Comparison of ENCODE assay signal across 17 cellular contexts in genomic region chr16:30663038-30663437, GRCh38. TPM values are rescaled to one million over a fixed set of nuclear protein-coding genes. Genes with fewer than 3 reads are reported as not detected.
DNase-seq lines count a peak whose midpoint lies in the region; ATAC-seq and TF ChIP-seq lines count a peak whose summit lies in the region.
"Had no signal": no experiment of that assay in that cellular context is flagged by ENCODE, and none has a peak within 500 bp of the region (broad histone marks: within the 10 kb centered on the region; RNA-seq: fewer than 3 reads in every experiment).

No MANE protein-coding gene starts in this region.

- H3K36me3 ChIP-seq in CD8-positive, alpha-beta memory T cell (ENCODE audit: insufficient read depth, low read length): peaks cover 56% of the 10 kb centered on the region
- H3K36me3 ChIP-seq in H7 (replicated peaks; ENCODE audit: control insufficient read depth, insufficient read depth, low read length): peaks cover 4% of the 10 kb centered on the region

- H3K27ac ChIP-seq in CD8-positive, alpha-beta memory T cell (ENCODE audit: low read depth, low read length): no peak overlapping the region
- H3K27ac ChIP-seq: 22Rv1, upper lobe of left lung had no signal

- no peak overlapping the region for H3K4me3 ChIP-seq in CD8-positive, alpha-beta memory T cell (ENCODE audit: low read length)
- H3K4me3 ChIP-seq in H7 (ENCODE audit: insufficient read depth, low read depth, low read length): no peak overlapping the region
- H3K4me3 ChIP-seq: adrenal gland, upper lobe of left lung had no signal

- TF ChIP-seq CTCF in natural killer cell (IDR thresholded peaks at IDR 0.05) (no peak), omental fat pad (IDR thresholded peaks at IDR 0.05) (no peak)

- no peaks in the 10 kb centered on the region for H3K9me3 Mint-ChIP-seq in T-helper 1 cell treated with Interleukin-12 subunit alpha and Interleukin-12 subunit beta and Interleukin-4 antibody, amounts not matched to agents 30 μg/mL and 1 μg/mL, for 36 hours
- H3K9me3 Mint-ChIP-seq in CD8-positive, alpha-beta memory T cell: peaks cover 0 to 1% (median 0%) of the 10 kb centered on the region in 5 donors
- no peaks in the 10 kb centered on the region for H3K9me3 Mint-ChIP-seq in activated T-helper 2 cell treated with anti-CD3 and anti-CD28 coated beads, Interferon-gamma antibody, Interleukin-2, Interleukin-4, amounts not matched to agents 10 μg/mL and 5 μg/mL and 100 μg/mL, durations not matched to agents 14 hours and 24 hours and 36 hours
- no peaks in the 10 kb centered on the region for H3K9me3 Mint-ChIP-seq in natural killer cell
- H3K9me3 Mint-ChIP-seq: endodermal cell had no signal

- peaks cover 58% of the 10 kb centered on the region for H3K36me3 Mint-ChIP-seq in T-helper 1 cell treated with Interleukin-12 subunit alpha and Interleukin-12 subunit beta and Interleukin-4 antibody, amounts not matched to agents 30 μg/mL and 1 μg/mL, for 36 hours (ENCODE audit: low read depth)
- peaks cover 17 to 82% (median 19%) of the 10 kb centered on the region in 3 donors for H3K36me3 Mint-ChIP-seq in CD8-positive, alpha-beta memory T cell
- peaks cover 75% of the 10 kb centered on the region for H3K36me3 Mint-ChIP-seq in activated T-helper 2 cell treated with anti-CD3 and anti-CD28 coated beads, Interferon-gamma antibody, Interleukin-2, Interleukin-4, amounts not matched to agents 10 μg/mL and 5 μg/mL and 100 μg/mL, durations not matched to agents 14 hours and 24 hours and 36 hours (ENCODE audit: low read depth)
- peaks cover 10% of the 10 kb centered on the region for H3K36me3 Mint-ChIP-seq in natural killer cell

- peak overlapping the region; percentile 40 for H3K4me3 Mint-ChIP-seq in T-helper 1 cell treated with Interleukin-12 subunit alpha and Interleukin-12 subunit beta and Interleukin-4 antibody, amounts not matched to agents 30 μg/mL and 1 μg/mL, for 36 hours
- peak overlapping the region in 4 of 7 donors; percentile 14 to 46 (median 36) for H3K4me3 Mint-ChIP-seq in CD8-positive, alpha-beta memory T cell
- H3K4me3 Mint-ChIP-seq in activated T-helper 2 cell treated with anti-CD3 and anti-CD28 coated beads, Interferon-gamma antibody, Interleukin-2, Interleukin-4, amounts not matched to agents 10 μg/mL and 5 μg/mL and 100 μg/mL, durations not matched to agents 14 hours and 24 hours and 36 hours (ENCODE audit: low read depth): no peak overlapping the region
- no peak overlapping the region for H3K4me3 Mint-ChIP-seq in natural killer cell
- H3K4me3 Mint-ChIP-seq: endodermal cell had no signal

- no peaks in the 10 kb centered on the region for H3K27me3 Mint-ChIP-seq in T-helper 1 cell treated with Interleukin-12 subunit alpha and Interleukin-12 subunit beta and Interleukin-4 antibody, amounts not matched to agents 30 μg/mL and 1 μg/mL, for 36 hours (ENCODE audit: low read depth)
- no peaks in the 10 kb centered on the region for H3K27me3 Mint-ChIP-seq in CD8-positive, alpha-beta memory T cell
- H3K27me3 Mint-ChIP-seq in activated T-helper 2 cell treated with anti-CD3 and anti-CD28 coated beads, Interferon-gamma antibody, Interleukin-2, Interleukin-4, amounts not matched to agents 10 μg/mL and 5 μg/mL and 100 μg/mL, durations not matched to agents 14 hours and 24 hours and 36 hours (ENCODE audit: low read depth): no peaks in the 10 kb centered on the region
- no peaks in the 10 kb centered on the region for H3K27me3 Mint-ChIP-seq in natural killer cell (ENCODE audit: low read depth in 2 of 2)

- peaks cover 29% of the 10 kb centered on the region for H3K4me1 Mint-ChIP-seq in T-helper 1 cell treated with Interleukin-12 subunit alpha and Interleukin-12 subunit beta and Interleukin-4 antibody, amounts not matched to agents 30 μg/mL and 1 μg/mL, for 36 hours (ENCODE audit: low read depth)
- peaks cover 35 to 59% (median 38%) of the 10 kb centered on the region in 3 donors for H3K4me1 Mint-ChIP-seq in CD8-positive, alpha-beta memory T cell
- peaks cover 27% of the 10 kb centered on the region for H3K4me1 Mint-ChIP-seq in activated T-helper 2 cell treated with anti-CD3 and anti-CD28 coated beads, Interferon-gamma antibody, Interleukin-2, Interleukin-4, amounts not matched to agents 10 μg/mL and 5 μg/mL and 100 μg/mL, durations not matched to agents 14 hours and 24 hours and 36 hours (ENCODE audit: low read depth)
- peaks cover 44 to 55% of the 10 kb centered on the region in 2 donors for H3K4me1 Mint-ChIP-seq in natural killer cell

- H3K9me3 ChIP-seq in CD8-positive, alpha-beta memory T cell (ENCODE audit: low read length): no peaks in the 10 kb centered on the region
- H3K9me3 ChIP-seq: adrenal gland, upper lobe of left lung had no signal

- no peaks in the 10 kb centered on the region for H3K27me3 ChIP-seq in CD8-positive, alpha-beta memory T cell (ENCODE audit: insufficient read depth, low read length, poor library complexity, severe bottlenecking)
- H3K27me3 ChIP-seq in H7 (ENCODE audit: control insufficient read depth, insufficient read depth, low read length): peaks cover 47% of the 10 kb centered on the region
- H3K27me3 ChIP-seq: adrenal gland, upper lobe of left lung had no signal

- peak overlapping the region; percentile 45 for H3K27ac Mint-ChIP-seq in T-helper 1 cell treated with Interleukin-12 subunit alpha and Interleukin-12 subunit beta and Interleukin-4 antibody, amounts not matched to agents 30 μg/mL and 1 μg/mL, for 36 hours
- peak overlapping the region in 3 of 8 donors; percentile 3 to 88 (median 86) for H3K27ac Mint-ChIP-seq in CD8-positive, alpha-beta memory T cell
- peak overlapping the region; percentile 21 for H3K27ac Mint-ChIP-seq in activated T-helper 2 cell treated with anti-CD3 and anti-CD28 coated beads, Interferon-gamma antibody, Interleukin-2, Interleukin-4, amounts not matched to agents 10 μg/mL and 5 μg/mL and 100 μg/mL, durations not matched to agents 14 hours and 24 hours and 36 hours
- peak overlapping the region; percentile 45 to 94 for H3K27ac Mint-ChIP-seq in natural killer cell
- H3K27ac Mint-ChIP-seq: endodermal cell had no signal

- CTCF ChIA-PET in CD8-positive, alpha-beta memory T cell (lab: Charles Lee): interaction anchor here (0.7 kb wide), 1 partner anchor 12 kb away, joined by 3 read pairs; the partner anchor contains the start of gene PRR14

- ATAC-seq in natural killer cell (no peak), omental fat pad (ENCODE audit: low FRiP score) (no peak)
- ATAC-seq: PC-3 had no signal

- H3K4me1 ChIP-seq in CD8-positive, alpha-beta memory T cell (ENCODE audit: insufficient read depth, low read length): peaks cover 40% of the 10 kb centered on the region

- POLR2A ChIA-PET in CD8-positive, alpha-beta memory T cell (lab: Charles Lee): interaction anchor here (0.7 kb wide), 1 partner anchor 103 kb away, joined by 3 read pairs; no protein-coding TSS in a partner anchor

- intact Hi-C loops in activated T-helper 2 cell treated with anti-CD3 and anti-CD28 coated beads, Interferon-gamma antibody, Interleukin-2, Interleukin-4, amounts not matched to agents 10 μg/mL and 5 μg/mL and 100 μg/mL, durations not matched to agents 14 hours and 24 hours and 36 hours (cut with micrococcal nuclease): no loop called here
- intact Hi-C loops in natural killer cell (cut with micrococcal nuclease): no loop called here

- DNase-seq in T-helper 1 cell (no peak), natural killer cell (no peak), germinal center (ENCODE audit: low spot score) (no peak), H7 (no peak), omental fat pad (ENCODE audit: low spot score) (no peak)
- no peak for DNase-seq in CD8-positive, alpha-beta memory T cell
- DNase-seq in activated T-helper 2 cell treated with anti-CD3 and anti-CD28 coated beads, Interferon-gamma antibody, Interleukin-2, Interleukin-4, amounts not matched to agents 10 μg/mL and 5 μg/mL and 100 μg/mL, durations not matched to agents 14 hours and 24 hours and 36 hours (ENCODE audit: low spot score): no peak
- DNase-seq: cerebellar nuclear complex, endodermal cell, KBM-7, NCI-H524 treated with DMSO at 0.1 percent for 48 hours, PC-3, small intestine had no signal

RNA-seq across cellular contexts. Expression of gene FBRS, which starts 4.8 kb away (rescaled TPM):
- 100 to 1,000 TPM; 115 to 124 TPM for total RNA-seq in CD8-positive, alpha-beta memory T cell
- polyA plus RNA-seq in CD8-positive, alpha-beta memory T cell: 7.1 TPM
- 107 TPM in 2 replicates for total RNA-seq in activated T-helper 2 cell treated with anti-CD3 and anti-CD28 coated beads, Interferon-gamma antibody, Interleukin-2, Interleukin-4, amounts not matched to agents 10 μg/mL and 5 μg/mL and 100 μg/mL, durations not matched to agents 14 hours and 24 hours and 36 hours
- 100 to 1,000 TPM; 158 to 182 (median 172) TPM for total RNA-seq in natural killer cell
- 11.5 and 13.4 TPM in 2 replicates for total RNA-seq in H7 (2014; rRNA removed; shearing (Covaris generic))
- total RNA-seq in omental fat pad: 10 to 100 TPM; 15.4 to 49.7 (median 23.4) TPM

RNA-seq across cellular contexts. Expression of gene PRR14, which starts 12.3 kb away (rescaled TPM):
- total RNA-seq in CD8-positive, alpha-beta memory T cell: 10 to 100 TPM; 87.5 to 92.5 TPM
- polyA plus RNA-seq in CD8-positive, alpha-beta memory T cell: 29.7 TPM
- total RNA-seq in activated T-helper 2 cell treated with anti-CD3 and anti-CD28 coated beads, Interferon-gamma antibody, Interleukin-2, Interleukin-4, amounts not matched to agents 10 μg/mL and 5 μg/mL and 100 μg/mL, durations not matched to agents 14 hours and 24 hours and 36 hours: 84.0 and 90.5 TPM in 2 replicates
- total RNA-seq in natural killer cell: 100 to 1,000 TPM in 2 of 3 donors, 10 to 100 TPM in 1; 81.0 to 110 (median 101) TPM
- 4.7 and 4.8 TPM in 2 replicates for total RNA-seq in H7 (2014; rRNA removed; shearing (Covaris generic))
- total RNA-seq in omental fat pad: 10 to 100 TPM; 12.7 to 50.4 (median 17.6) TPM

RNA-seq across cellular contexts. Expression of gene SRCAP, which starts 35.9 kb away (rescaled TPM):
- 10 to 100 TPM; 75.4 to 76.3 TPM for total RNA-seq in CD8-positive, alpha-beta memory T cell
- polyA plus RNA-seq in CD8-positive, alpha-beta memory T cell: 33.0 TPM
- total RNA-seq in activated T-helper 2 cell treated with anti-CD3 and anti-CD28 coated beads, Interferon-gamma antibody, Interleukin-2, Interleukin-4, amounts not matched to agents 10 μg/mL and 5 μg/mL and 100 μg/mL, durations not matched to agents 14 hours and 24 hours and 36 hours: 83.6 TPM in 2 replicates
- total RNA-seq in natural killer cell (10 to 100 TPM; 78.8 to 99.0 (median 89.3) TPM), omental fat pad (10 to 100 TPM; 15.9 to 40.4 (median 30.0) TPM)
- 7.4 and 12.1 TPM in 2 replicates for total RNA-seq in H7 (2014; rRNA removed; shearing (Covaris generic))

RNA-seq across cellular contexts. Expression of gene ZNF689, which starts 52.8 kb away (rescaled TPM):
- total RNA-seq in CD8-positive, alpha-beta memory T cell: 10 to 100 TPM; 14.6 to 15.7 TPM
- polyA plus RNA-seq in CD8-positive, alpha-beta memory T cell: 13.7 TPM
- 11.4 and 12.4 TPM in 2 replicates for total RNA-seq in activated T-helper 2 cell treated with anti-CD3 and anti-CD28 coated beads, Interferon-gamma antibody, Interleukin-2, Interleukin-4, amounts not matched to agents 10 μg/mL and 5 μg/mL and 100 μg/mL, durations not matched to agents 14 hours and 24 hours and 36 hours
- total RNA-seq in natural killer cell: 1 to 10 TPM; 8.8 to 9.3 (median 9.1) TPM
- total RNA-seq in H7 (2014; rRNA removed; shearing (Covaris generic)): 17.3 and 18.7 TPM in 2 replicates
- total RNA-seq in omental fat pad: 1 to 10 TPM; 5.5 to 9.5 (median 7.0) TPM

Comparison
In these comparisons a context has a peak if more than half of its experiments do, and no peak if none do; other contexts are left out.
1. H3K4me3 Mint-ChIP-seq: peak in T-helper 1 cell treated with Interleukin-12 subunit alpha and Interleukin-12 subunit beta and Interleukin-4 antibody, amounts not matched to agents 30 μg/mL and 1 μg/mL, for 36 hours (single experiment) and CD8-positive, alpha-beta memory T cell (4 of 7); none in activated T-helper 2 cell treated with anti-CD3 and anti-CD28 coated beads, Interferon-gamma antibody, Interleukin-2, Interleukin-4, amounts not matched to agents 10 μg/mL and 5 μg/mL and 100 μg/mL, durations not matched to agents 14 hours and 24 hours and 36 hours (single experiment) and natural killer cell (single experiment).